ENCODE assay signal across 16 cellular contexts in genomic region chr15:100129677-100130076, GRCh38.
DNase-seq lines count a peak whose midpoint lies in the region; ATAC-seq and TF ChIP-seq lines count a peak whose summit lies in the region.
"Had no signal": no experiment of that assay in that cellular context is flagged by ENCODE, and none has a peak within 500 bp of the region (broad histone marks: within the 10 kb centered on the region; RNA-seq: fewer than 3 reads in every experiment).

No MANE protein-coding gene starts in this region.

- TF ChIP-seq CTCF in HCT116 (IDR thresholded peaks at IDR 0.05 in 2 of 3, conservative IDR thresholded peaks at IDR 0.05 in 1 of 3; ENCODE audit: borderline replicate concordance in 1 of 3, insufficient read depth in 1 of 3, low read depth in 2 of 3, low read length in 2 of 3) = peak in 2 of 3 experiments; percentile 21 to 32; a peak in 2 of 6 replicates
- peak; percentile 16 for TF ChIP-seq CTCF in fibroblast of pulmonary artery (IDR thresholded peaks at IDR 0.05; ENCODE audit: low read length, missing control alignments)
- peak; percentile 23 for TF ChIP-seq CTCF in osteoblast (IDR thresholded peaks at IDR 0.05; ENCODE audit: extremely low read depth, low read depth, low read length)

- H3K4ac ChIP-seq in neuronal stem cell (ENCODE audit: low read length) = no peak overlapping the region

- 0 out of 2 replicates have a peak, but pooled peaks have one; percentile 11 for TF ChIP-seq RAD21 in HCT116 (IDR thresholded peaks at IDR 0.05; ENCODE audit: low read depth)

- no peak overlapping the region for H3K18ac ChIP-seq in neuronal stem cell (ENCODE audit: low read length)

- H3K14ac ChIP-seq in neuronal stem cell (ENCODE audit: low read length) = no peak overlapping the region

- no peaks in the 10 kb centered on the region for H3K36me3 ChIP-seq in HCT116 (ENCODE audit: control insufficient read depth in 1 of 2, insufficient read depth in 2 of 2, low read length in 2 of 2)
- H3K36me3 ChIP-seq in osteoblast (ENCODE audit: insufficient read depth, low read length) = no peaks in the 10 kb centered on the region
- H3K36me3 ChIP-seq in neuronal stem cell (replicated peaks in 1 of 2; ENCODE audit: control insufficient read depth in 2 of 2, insufficient read depth in 2 of 2, low read length in 2 of 2) = no peaks in the 10 kb centered on the region
- H3K36me3 ChIP-seq: SJSA1 had no signal

- H3K27me3 ChIP-seq in HCT116 (ENCODE audit: insufficient read depth, low read length) (no peaks in the 10 kb centered on the region), osteoblast (ENCODE audit: insufficient read depth, low read length) (no peaks in the 10 kb centered on the region), neuronal stem cell (ENCODE audit: control insufficient read depth in 3 of 3, insufficient read depth in 3 of 3, low read depth in 1 of 3, low read length in 3 of 3) (no peaks in the 10 kb centered on the region)
- H3K27me3 ChIP-seq: SJSA1 had no signal

- RAD21 ChIA-PET in HCT116 (lab: Charles Lee; ENCODE audit: low non-redundant PET in 1 of 2, low total read pairs in 2 of 2, uncharacterized antibody in 2 of 2, unreplicated experiment in 2 of 2) = no interaction called here

- POLR2A ChIA-PET in HCT116 (lab: Charles Lee) = no interaction called here

- H2BK120ac ChIP-seq in neuronal stem cell (ENCODE audit: low read depth, low read length) = no peak overlapping the region

- H3K4me1 ChIP-seq in HCT116 (ENCODE audit: control insufficient read depth in 1 of 2, insufficient read depth in 2 of 2, low read length in 2 of 2) = no peaks in the 10 kb centered on the region
- peaks cover 5% of the 10 kb centered on the region for H3K4me1 ChIP-seq in osteoblast (ENCODE audit: insufficient read depth, low read length)
- H3K4me1 ChIP-seq in neuronal stem cell (ENCODE audit: control insufficient read depth in 2 of 2, insufficient read depth in 1 of 2, low read depth in 1 of 2, low read length in 2 of 2) = peaks cover 0 to 5% of the 10 kb centered on the region in 2 donors
- H3K4me1 ChIP-seq: SJSA1 had no signal

- H3K79me2 ChIP-seq in HCT116 (ENCODE audit: insufficient read depth, low read length) (no peaks in the 10 kb centered on the region), osteoblast (ENCODE audit: insufficient read depth, low read length) (no peaks in the 10 kb centered on the region)

- TF ChIP-seq POLR2A in HCT116 (IDR thresholded peaks at IDR 0.05; ENCODE audit: borderline replicate concordance, extremely low read depth, insufficient read depth, insufficient read length) = no peak

- WGBS in neuronal stem cell (ENCODE audit: extremely low coverage in 2 of 2, insufficient read length in 2 of 2, insufficient replicate concordance in 1 of 2), 2 donors = no CpG with 5 or more reads among the region's 9 CpGs

- BruUV-seq in HCT116 (replicated peaks; lab: Mats Ljungman, UMichigan) = no TSS peak

- H2BK12ac ChIP-seq in neuronal stem cell (ENCODE audit: low read length) = no peak overlapping the region

- H3K9me3 ChIP-seq in HCT116 (ENCODE audit: control insufficient read depth in 1 of 2, insufficient read depth in 1 of 2, low read depth in 1 of 2, low read length in 2 of 2) (no peaks in the 10 kb centered on the region), osteoblast (ENCODE audit: low read depth, low read length) (no peaks in the 10 kb centered on the region), neuronal stem cell (replicated peaks in 1 of 2; ENCODE audit: control insufficient read depth in 2 of 2, insufficient read depth in 1 of 2, low read depth in 1 of 2, low read length in 2 of 2) (no peaks in the 10 kb centered on the region)
- H3K9me3 ChIP-seq: SJSA1 had no signal

- DNase-seq in HCT116 (ENCODE audit: low read depth, low spot score) (peak; percentile 15), SK-MEL-5 (ENCODE audit: low read depth, low spot score) (peak; percentile 35), fibroblast of pulmonary artery (ENCODE audit: low read depth) (no peak), osteoblast (ENCODE audit: insufficient read length, low spot score, missing footprints) (no peak), AML-193 (lab: John Stamatoyannopoulos, UW) (no peak), neuronal stem cell (ENCODE audit: low spot score) (no peak)
- DNase-seq: ACHN, Karpas-422, NCI-H1417, NCI-H187 treated with DMSO at 0.1 percent for 48 hours, NCI-H69, OCI-M1 had no signal

- no peak overlapping the region for H2AK5ac ChIP-seq in neuronal stem cell (ENCODE audit: low read depth, low read length)

- no peak overlapping the region for H3K27ac ChIP-seq in HCT116 (ENCODE audit: low read depth, low read length)
- H3K27ac ChIP-seq in osteoblast (ENCODE audit: low read depth, low read length) = no peak overlapping the region
- H3K27ac ChIP-seq in neuronal stem cell (replicated peaks; ENCODE audit: low read length) = no peak overlapping the region
- H3K27ac ChIP-seq: RWPE1, SJSA1 had no signal

- intact Hi-C loops in HCT116 (cut with micrococcal nuclease) = no loop called here

- H3K4me2 ChIP-seq in HCT116 (ENCODE audit: low read length) (no peak overlapping the region), osteoblast (ENCODE audit: insufficient read depth, low read length) (no peak overlapping the region), neuronal stem cell (ENCODE audit: insufficient read depth, low read length, poor library complexity, severe bottlenecking) (no peak overlapping the region)

- ATAC-seq in HCT116 (peak; percentile 65), HG03097 (IDR thresholded peaks at IDR 0.05; ENCODE audit: low FRiP score, unreplicated experiment) (no peak), HG03196 (IDR thresholded peaks at IDR 0.05; ENCODE audit: unreplicated experiment) (no peak)

- in situ Hi-C loops in SK-MEL-5 (cut with HindIII; ENCODE audit: low pct_unique_long_range_greater_than_20kb, low sequenced_read_pairs) = no loop called here

- CTCF ChIA-PET in HCT116 (lab: Charles Lee) = no interaction called here

- H3K79me1 ChIP-seq in neuronal stem cell (ENCODE audit: low read depth, low read length) = no peaks in the 10 kb centered on the region

- no peak overlapping the region for H2AFZ ChIP-seq in HCT116 (ENCODE audit: low read depth, low read length, poor library complexity, severe bottlenecking)
- H2AFZ ChIP-seq in osteoblast (ENCODE audit: low read length) = no peak overlapping the region
- H2AFZ ChIP-seq in neuronal stem cell (ENCODE audit: low read length) = no peak overlapping the region

- H3K23ac ChIP-seq in neuronal stem cell (ENCODE audit: low read depth, low read length, poor library complexity) = no peak overlapping the region

- H3K4me3 ChIP-seq in HCT116 (replicated peaks in 1 of 2; ENCODE audit: low read depth in 1 of 2, low read length in 2 of 2) (no peak overlapping the region), fibroblast of pulmonary artery (replicated peaks; ENCODE audit: low read depth, low read length) (no peak overlapping the region), osteoblast (ENCODE audit: insufficient read depth, low read length) (no peak overlapping the region), neuronal stem cell (ENCODE audit: low read length in 2 of 2) (no peak overlapping the region)
- H3K4me3 ChIP-seq: SJSA1 had no signal

- no peaks in the 10 kb centered on the region for H3K9me2 ChIP-seq in HCT116 (ENCODE audit: insufficient read depth)

- H4K20me1 ChIP-seq in HCT116 (ENCODE audit: insufficient read depth) (no peaks in the 10 kb centered on the region), osteoblast (ENCODE audit: insufficient read depth, low read length) (no peaks in the 10 kb centered on the region)

- no peak overlapping the region for H2BK5ac ChIP-seq in neuronal stem cell (ENCODE audit: low read length)

- no peak overlapping the region for H4K8ac ChIP-seq in neuronal stem cell (ENCODE audit: low read depth, low read length)

- no peak overlapping the region for H2BK15ac ChIP-seq in neuronal stem cell (ENCODE audit: low read length)

- no peak overlapping the region for H4K91ac ChIP-seq in neuronal stem cell (ENCODE audit: low read depth, low read length, poor library complexity)

- H3K9ac ChIP-seq in HCT116 (ENCODE audit: low read length) (no peak overlapping the region), neuronal stem cell (ENCODE audit: low read depth, low read length, poor library complexity) (no peak overlapping the region)

TF ChIP-seq in HCT116, 20 proteins besides CTCF, POLR2A, EP300 and RAD21 (continues in another document):
- no peak for TF ChIP-seq ELF1 (IDR thresholded peaks at IDR 0.05; ENCODE audit: borderline replicate concordance, low read depth)
- no peak for TF ChIP-seq SIN3A (IDR thresholded peaks at IDR 0.05; ENCODE audit: low read depth)
- no peak for TF ChIP-seq CEBPB (IDR thresholded peaks at IDR 0.05; ENCODE audit: low read depth)
- TF ChIP-seq EZH2phosphoT487 (IDR thresholded peaks at IDR 0.05; ENCODE audit: borderline replicate concordance) = no peak
- TF ChIP-seq FOSL1 (IDR thresholded peaks at IDR 0.05; ENCODE audit: low read depth) = no peak
- TF ChIP-seq YY1 (IDR thresholded peaks at IDR 0.05; ENCODE audit: extremely low read depth, insufficient replicate concordance, low read depth, low read length) = no peak
- TF ChIP-seq ATF3 (IDR thresholded peaks at IDR 0.05) = no peak
- TF ChIP-seq ZBTB33 (IDR thresholded peaks at IDR 0.05; ENCODE audit: extremely low read depth, insufficient replicate concordance, low read length) = no peak
- no peak for TF ChIP-seq MAX (IDR thresholded peaks at IDR 0.05)
- TF ChIP-seq ZFX (IDR thresholded peaks at IDR 0.05) = no peak
- no peak for TF ChIP-seq EZH2 (IDR thresholded peaks at IDR 0.05)
- no peak for TF ChIP-seq POLR2AphosphoS5 (IDR thresholded peaks at IDR 0.05; ENCODE audit: low read depth, low read length)

Comparison
In these comparisons a context has a peak if more than half of its experiments do, and no peak if none do; other contexts are left out.
1. DNase-seq: peak in HCT116 (single experiment) and SK-MEL-5 (single experiment); none in fibroblast of pulmonary artery (single experiment), osteoblast (single experiment), AML-193 (0 of 2) and neuronal stem cell (single experiment).
2. Peak in every context shown above with its lines, with median percentiles within 50 percentile points of each other: CTCF ChIP-seq.